Comparison of ENCODE assay signal across 8 cellular contexts in the genomic region with DNA sequence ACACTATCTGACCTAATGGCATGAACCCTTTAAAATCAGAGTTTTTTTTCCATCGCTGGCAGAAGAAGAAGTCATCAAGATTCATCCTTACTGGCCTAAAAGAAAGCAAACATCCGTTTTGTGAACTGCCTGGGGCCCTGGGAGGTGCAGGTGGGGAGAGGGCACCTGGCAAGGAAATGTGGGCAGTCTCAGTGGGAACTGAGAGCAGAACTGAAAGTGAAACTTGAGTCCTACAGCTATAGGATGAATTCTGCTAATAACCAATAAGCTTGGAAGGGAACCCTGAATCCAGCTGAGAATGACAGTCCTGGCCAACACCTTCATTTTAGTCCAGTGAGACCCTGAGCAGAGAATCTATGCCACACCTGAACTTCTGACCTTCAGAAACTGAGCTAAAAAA.
DNase-seq lines count a peak whose midpoint lies in the region; ATAC-seq, FAIRE-seq and TF ChIP-seq lines count a peak whose summit lies in the region.

No MANE protein-coding gene starts in this region.

- no peak overlapping the region for H3K4me3 ChIP-seq in kidney (ENCODE audit: low read length in 2 of 2)

- ATAC-seq in GM21786 (IDR thresholded peaks at IDR 0.05; ENCODE audit: unreplicated experiment) = peak; percentile 97

- H3K9ac ChIP-seq in kidney (ENCODE audit: low read length in 2 of 2) = no peak overlapping the region

- H3K27ac ChIP-seq in kidney (ENCODE audit: low read depth in 2 of 2, low read length in 2 of 2) = no peak overlapping the region

- no peak for FAIRE-seq in kidney (lab: Jason Lieb, UNC)

- H3K9me3 ChIP-seq in kidney (ENCODE audit: control insufficient read depth in 1 of 2, low read length in 2 of 2) = no peaks in the 10 kb centered on the region

- intact Hi-C loops in kidney (cut with DNase I) = no loop called here

- no peak for TF ChIP-seq CTCF in kidney (IDR thresholded peaks at IDR 0.05; ENCODE audit: borderline replicate concordance, extremely low read depth, insufficient read depth)

- DNase-seq in NCI-H748 (lab: John Stamatoyannopoulos, UW; ENCODE audit: unreplicated experiment) (peak; percentile 54), NCI-H748 treated with DMSO at 0.1 percent for 48 hours (lab: John Stamatoyannopoulos, UW) (no peak), LoVo (ENCODE audit: low spot score) (peak; percentile 7), kidney (peak; percentile 37), KG1 (lab: John Stamatoyannopoulos, UW) (no peak), HCEC 1CT (no peak)
- DNase-seq in activated effector memory CD4-positive, alpha-beta T cell treated with Interleukin-2 at 50 U/mL for 16 hours = no peak

- H3K36me3 ChIP-seq in kidney (ENCODE audit: control insufficient read depth in 1 of 2, insufficient read depth in 2 of 2, low read length in 2 of 2) = no peaks in the 10 kb centered on the region

- H3K4me1 ChIP-seq in kidney (ENCODE audit: control insufficient read depth in 1 of 2, insufficient read depth in 1 of 2, low read depth in 1 of 2, low read length in 2 of 2) = no peaks in the 10 kb centered on the region

Comparison
In these comparisons a context has a peak if more than half of its experiments do, and no peak if none do; other contexts are left out.
1. DNase-seq: peak in NCI-H748 (single experiment), LoVo (single experiment) and kidney (single experiment); none in NCI-H748 treated with DMSO at 0.1 percent for 48 hours (single experiment), activated effector memory CD4-positive, alpha-beta T cell treated with Interleukin-2 at 50 U/mL for 16 hours (single experiment), KG1 (single experiment) and HCEC 1CT (single experiment).